ENCODE assay signal across 14 cellular contexts in genomic region chr9:129473523-129474244, GRCh38.
A peak's percentile ranks its signal among the peaks of the same experiment; 100 is the strongest.
DNase-seq lines count a peak whose midpoint lies in the region; ATAC-seq and TF ChIP-seq lines count a peak whose summit lies in the region.
"Had no signal": no experiment of that assay in that cellular context is flagged by ENCODE, and none has a peak within 500 bp of the region (broad histone marks: within the 10 kb centered on the region; RNA-seq: fewer than 3 reads in every experiment).

No MANE protein-coding gene starts in this region.

- peak overlapping the region; percentile 75 for H3K27ac Mint-ChIP-seq in Calu3 (ENCODE audit: unreplicated experiment)
- no peak overlapping the region for H3K27ac Mint-ChIP-seq in stimulated activated effector memory CD8-positive, alpha-beta T cell treated with anti-CD3 and anti-CD28 coated beads, Interleukin-12 subunit alpha, Interleukin-12 subunit beta, amount 100 ng/mL, for 72 hours
- H3K27ac Mint-ChIP-seq: activated naive CD4-positive, alpha-beta T cell treated with anti-CD3 and anti-CD28 coated beads for 36 hours had no signal

- H3K4me3 Mint-ChIP-seq in Calu3 (ENCODE audit: low read depth, unreplicated experiment) = no peak overlapping the region
- no peak overlapping the region for H3K4me3 Mint-ChIP-seq in stimulated activated effector memory CD8-positive, alpha-beta T cell treated with anti-CD3 and anti-CD28 coated beads, Interleukin-12 subunit alpha, Interleukin-12 subunit beta, amount 100 ng/mL, for 72 hours
- H3K4me3 Mint-ChIP-seq: activated naive CD4-positive, alpha-beta T cell treated with anti-CD3 and anti-CD28 coated beads for 36 hours had no signal

- intact Hi-C loops in Calu3 (cut with micrococcal nuclease; ENCODE audit: unreplicated experiment) (no loop called here), adrenal gland (cut with DNase I) (loop anchor here in 1 of 2 donors (10.0 kb wide), 1 partner anchor 149 kb away; no protein-coding TSS in a partner anchor)

- DNase-seq in Calu3 = no peak
- DNase-seq in adrenal gland = peak; percentile 68 to 93 (median 83)
- DNase-seq in glomerular visceral epithelial cell (ENCODE audit: extremely low spot score) = peak; percentile 66
- no peak for DNase-seq in NCI-H146 treated with DMSO at 0.1 percent for 48 hours (lab: John Stamatoyannopoulos, UW; ENCODE audit: unreplicated experiment)
- no peak for DNase-seq in stimulated activated effector memory CD8-positive, alpha-beta T cell treated with anti-CD3 and anti-CD28 coated beads, Interleukin-12 subunit alpha, Interleukin-12 subunit beta, amount 100 ng/mL, for 72 hours (ENCODE audit: low spot score in 2 of 2)
- DNase-seq: activated CD4-positive, alpha-beta T cell treated with anti-CD3 and anti-CD28 coated beads for 48 hours; activated naive CD4-positive, alpha-beta T cell treated with anti-CD3 and anti-CD28 coated beads for 36 hours; effector CD4-positive, alpha-beta T cell; KBM-7; NCI-H2171; posterior cingulate gyrus had no signal

- no peaks in the 10 kb centered on the region for H3K27me3 Mint-ChIP-seq in Calu3 (ENCODE audit: unreplicated experiment)

- peaks cover 1% of the 10 kb centered on the region for H3K36me3 Mint-ChIP-seq in Calu3 (ENCODE audit: insufficient read depth, unreplicated experiment)
- H3K36me3 Mint-ChIP-seq in stimulated activated effector memory CD8-positive, alpha-beta T cell treated with anti-CD3 and anti-CD28 coated beads, Interleukin-12 subunit alpha, Interleukin-12 subunit beta, amount 100 ng/mL, for 72 hours = peaks cover under 1% of the 10 kb centered on the region

- peaks cover 28 to 46% of the 10 kb centered on the region in 2 donors for H3K4me1 ChIP-seq in adrenal gland (replicated peaks in 1 of 2)
- peaks cover 6% of the 10 kb centered on the region for H3K4me1 ChIP-seq in parathyroid adenoma

- H2AFZ ChIP-seq in parathyroid adenoma = peak overlapping the region; percentile 65

- no peaks in the 10 kb centered on the region for H3K9me3 Mint-ChIP-seq in Calu3 (ENCODE audit: low read depth, unreplicated experiment)
- no peaks in the 10 kb centered on the region for H3K9me3 Mint-ChIP-seq in stimulated activated effector memory CD8-positive, alpha-beta T cell treated with anti-CD3 and anti-CD28 coated beads, Interleukin-12 subunit alpha, Interleukin-12 subunit beta, amount 100 ng/mL, for 72 hours

- no peak for ATAC-seq in GM18511 (IDR thresholded peaks at IDR 0.05; ENCODE audit: unreplicated experiment)
- ATAC-seq in stimulated activated effector memory CD8-positive, alpha-beta T cell treated with anti-CD3 and anti-CD28 coated beads, Interleukin-12 subunit alpha, Interleukin-12 subunit beta, amount 100 ng/mL, for 72 hours = no peak
- ATAC-seq in GM21737 (IDR thresholded peaks at IDR 0.05; ENCODE audit: unreplicated experiment) = no peak

- peaks cover 12% of the 10 kb centered on the region for H3K4me1 Mint-ChIP-seq in Calu3 (ENCODE audit: low read depth, unreplicated experiment)
- peaks cover 33% of the 10 kb centered on the region for H3K4me1 Mint-ChIP-seq in stimulated activated effector memory CD8-positive, alpha-beta T cell treated with anti-CD3 and anti-CD28 coated beads, Interleukin-12 subunit alpha, Interleukin-12 subunit beta, amount 100 ng/mL, for 72 hours

- H3K27me3 ChIP-seq in adrenal gland (no peaks in the 10 kb centered on the region), parathyroid adenoma (ENCODE audit: control insufficient read depth, insufficient read depth, low read length) (no peaks in the 10 kb centered on the region)

- CTCF ChIA-PET in Calu3 (lab: Charles Lee) = interaction anchor here (0.7 kb wide), 1 partner anchor 581 kb away, joined by 3 read pairs; no protein-coding TSS in a partner anchor

- TF ChIP-seq POLR2A in adrenal gland (IDR thresholded peaks at IDR 0.05) = peak in 1 of 2 donors; percentile 61

- 39 to 49% (median 44%) methylated on average over 15 of the region's 15 CpGs for WGBS in adrenal gland, 4 donors

- H3K9me3 ChIP-seq in adrenal gland (replicated peaks in 1 of 3) = no peaks in the 10 kb centered on the region
- no peaks in the 10 kb centered on the region for H3K9me3 ChIP-seq in parathyroid adenoma (ENCODE audit: control insufficient read depth, low read length)

- H3K36me3 ChIP-seq in adrenal gland (replicated peaks in 1 of 2) (no peaks in the 10 kb centered on the region), parathyroid adenoma (ENCODE audit: control insufficient read depth, insufficient read depth, low read length) (no peaks in the 10 kb centered on the region)

- H3K79me2 ChIP-seq in parathyroid adenoma = no peaks in the 10 kb centered on the region

- H3K9ac ChIP-seq in parathyroid adenoma = no peak overlapping the region

- TF ChIP-seq CTCF in Calu3 (IDR thresholded peaks at IDR 0.05; ENCODE audit: unreplicated experiment) (no peak), adrenal gland (IDR thresholded peaks at IDR 0.05) (no peak), parathyroid adenoma (IDR thresholded peaks at IDR 0.05) (no peak)

- H3K4me3 ChIP-seq in adrenal gland (no peak overlapping the region), parathyroid adenoma (ENCODE audit: low read depth, low read length) (no peak overlapping the region)

- H3K4me2 ChIP-seq in parathyroid adenoma (ENCODE audit: low read length) = peak overlapping the region; percentile 14

- H3K27ac ChIP-seq in adrenal gland = peak overlapping the region; percentile 25 to 100 (median 82)
- no peak overlapping the region for H3K27ac ChIP-seq in parathyroid adenoma

- no TSS peak for BruUV-seq in Calu3 (replicated peaks; lab: Mats Ljungman, UMichigan)

Comparison
In these comparisons a context has a peak if more than half of its experiments do, and no peak if none do; other contexts are left out.
1. DNase-seq: peak in adrenal gland (7 of 7) and glomerular visceral epithelial cell (single experiment); none in Calu3 (single experiment), NCI-H146 treated with DMSO at 0.1 percent for 48 hours (single experiment) and stimulated activated effector memory CD8-positive, alpha-beta T cell treated with anti-CD3 and anti-CD28 coated beads, Interleukin-12 subunit alpha, Interleukin-12 subunit beta, amount 100 ng/mL, for 72 hours (0 of 2).